Comparison of ENCODE assay signal across 8 cellular contexts in the genomic region with DNA sequence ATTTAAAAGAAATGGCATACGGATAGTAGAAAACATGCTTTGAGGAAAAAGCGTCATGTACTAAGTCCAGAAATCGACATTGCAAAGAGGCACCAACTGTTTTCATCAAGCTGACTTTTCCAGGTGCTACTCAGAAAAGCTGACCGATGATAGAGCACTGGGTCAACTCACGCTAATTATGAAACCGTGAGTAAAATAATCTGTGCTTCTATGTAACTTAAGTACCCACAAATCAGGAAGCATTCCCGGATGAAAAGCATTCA. TPM values are rescaled to one million over a fixed set of nuclear protein-coding genes. Genes with fewer than 3 reads are reported as not detected.
DNase-seq lines count a peak whose midpoint lies in the region; ATAC-seq and TF ChIP-seq lines count a peak whose summit lies in the region.

No MANE protein-coding gene starts in this region.

- H3K4me1 ChIP-seq in HUES6 (ENCODE audit: control insufficient read depth, insufficient read depth, low read length) = peaks cover 11% of the 10 kb centered on the region
- peaks cover 8% of the 10 kb centered on the region for H3K4me1 ChIP-seq in colonic mucosa
- H3K4me1 ChIP-seq in muscle layer of duodenum (ENCODE audit: control insufficient read depth in 1 of 2, insufficient read depth in 2 of 2, low read length in 2 of 2) = peaks cover 9 to 16% of the 10 kb centered on the region in 2 donors

- H3K36me3 ChIP-seq in HUES6 (ENCODE audit: control insufficient read depth, insufficient read depth, low read length) (peaks cover 8% of the 10 kb centered on the region), colonic mucosa (no peaks in the 10 kb centered on the region), muscle layer of duodenum (ENCODE audit: control insufficient read depth in 1 of 2, insufficient read depth in 2 of 2, low read length in 2 of 2) (no peaks in the 10 kb centered on the region)

- ATAC-seq in GM21515 (IDR thresholded peaks at IDR 0.05; ENCODE audit: unreplicated experiment) = peak; percentile 35

- H3K27ac ChIP-seq in HUES6 (ENCODE audit: low read depth, low read length) (peak overlapping the region; percentile 81), colonic mucosa (peak overlapping the region; percentile 82), muscle layer of duodenum (ENCODE audit: low read length) (peak overlapping the region; percentile 89)

- no peak for TF ChIP-seq CTCF in colonic mucosa (IDR thresholded peaks at IDR 0.05)

- no peaks in the 10 kb centered on the region for H3K9me3 ChIP-seq in HUES6 (ENCODE audit: control insufficient read depth, insufficient read depth, low read depth, low read length)
- no peaks in the 10 kb centered on the region for H3K9me3 ChIP-seq in colonic mucosa
- H3K9me3 ChIP-seq in muscle layer of duodenum (ENCODE audit: control insufficient read depth in 1 of 2, low read length in 2 of 2) = no peaks in the 10 kb centered on the region

- intact Hi-C loops in colonic mucosa (cut with DNase I) = loop anchor here (5.0 kb wide), 1 partner anchor 47 kb away; the partner anchor contains the start of gene DUSP19

- DNase-seq in colonic mucosa = no peak
- no peak for DNase-seq in COLO668 (lab: John Stamatoyannopoulos, UW; ENCODE audit: unreplicated experiment)
- DNase-seq in stimulated activated CD4-positive, alpha-beta T cell treated with anti-CD3 and anti-CD28 coated beads, Interleukin-2, amount 100 ng/mL, for 48 hours = no peak
- no peak for DNase-seq in NCI-H1048 (lab: John Stamatoyannopoulos, UW)

- H3K4me3 ChIP-seq in GM08714 (ENCODE audit: low read length) = peak overlapping the region; percentile 57
- peak overlapping the region; percentile 88 for H3K4me3 ChIP-seq in HUES6 (ENCODE audit: low read depth, low read length)
- peak overlapping the region; percentile 85 for H3K4me3 ChIP-seq in colonic mucosa
- H3K4me3 ChIP-seq in muscle layer of duodenum (ENCODE audit: low read depth in 1 of 2, low read length in 2 of 2) = peak overlapping the region; percentile 98 to 100

- H3K9ac ChIP-seq in HUES6 (ENCODE audit: low read length) = peak overlapping the region; percentile 95
- peak overlapping the region; percentile 57 to 61 for H3K9ac ChIP-seq in colonic mucosa (ENCODE audit: low read depth in 2 of 2, low read length in 2 of 2)

- H3K27me3 ChIP-seq in HUES6 (ENCODE audit: control insufficient read depth, insufficient read depth, low read length) (no peaks in the 10 kb centered on the region), colonic mucosa (no peaks in the 10 kb centered on the region), muscle layer of duodenum (ENCODE audit: low read depth, low read length) (no peaks in the 10 kb centered on the region)

RNA-seq across cellular contexts. Expression of gene NUP35, which starts 0.4 kb away (rescaled TPM):
- total RNA-seq in colonic mucosa = 10 to 100 TPM; 11.3 to 19.1 TPM

RNA-seq across cellular contexts. Expression of gene DUSP19, which starts 45.3 kb away (rescaled TPM):
- total RNA-seq in colonic mucosa = 1 to 10 TPM; 2.0 to 2.5 TPM
